ENCODE assay signal across 8 cellular contexts in genomic region chr19:45498411-45499195, GRCh38. TPM values are rescaled to one million over a fixed set of nuclear protein-coding genes. Genes with fewer than 3 reads are reported as not detected.
DNase-seq lines count a peak whose midpoint lies in the region; FAIRE-seq and TF ChIP-seq lines count a peak whose summit lies in the region.

A gene with protein sequence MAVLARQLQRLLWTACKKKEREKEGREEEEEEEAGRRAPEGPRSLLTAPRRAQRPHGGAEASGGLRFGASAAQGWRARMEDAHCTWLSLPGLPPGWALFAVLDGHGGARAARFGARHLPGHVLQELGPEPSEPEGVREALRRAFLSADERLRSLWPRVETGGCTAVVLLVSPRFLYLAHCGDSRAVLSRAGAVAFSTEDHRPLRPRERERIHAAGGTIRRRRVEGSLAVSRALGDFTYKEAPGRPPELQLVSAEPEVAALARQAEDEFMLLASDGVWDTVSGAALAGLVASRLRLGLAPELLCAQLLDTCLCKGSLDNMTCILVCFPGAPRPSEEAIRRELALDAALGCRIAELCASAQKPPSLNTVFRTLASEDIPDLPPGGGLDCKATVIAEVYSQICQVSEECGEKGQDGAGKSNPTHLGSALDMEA (plus strand): TSS chr19:45498443. CDS start chr19:45498473, 30 bp downstream.

- H3K36me3 Mint-ChIP-seq in CD4-positive, alpha-beta memory T cell = peaks cover 4 to 7% of the 10 kb centered on the region in 2 donors
- H3K36me3 Mint-ChIP-seq in activated CD4-positive, alpha-beta T cell treated with anti-CD3 and anti-CD28 coated beads, Interleukin-2, amount 10 ng/mL, durations not matched to agents 24 days and 14 days (ENCODE audit: low read depth) = peaks cover 8% of the 10 kb centered on the region
- H3K36me3 Mint-ChIP-seq in nephron progenitor cell (ENCODE audit: low read depth) = peaks cover 4% of the 10 kb centered on the region

- TF ChIP-seq POLR2A in H1 (IDR thresholded peaks at IDR 0.05; ENCODE audit: control extremely low read depth in 1 of 2, low read depth in 2 of 2, low read length in 2 of 2) = peak in 1 of 2 experiments; percentile 19; a peak in 1 of 3 replicates

- no peak within 1 kb of the TSS for H3K23ac ChIP-seq in H1 (ENCODE audit: insufficient read length)

- H3K4me2 ChIP-seq in KMS-11 (peak within 1 kb of the TSS; percentile 78), H1 (ENCODE audit: insufficient read depth in 1 of 2, low read depth in 2 of 2, low read length in 2 of 2) (peak within 1 kb of the TSS; percentile 76 to 97)

- peak within 1 kb of the TSS; percentile 4; the same call in 1 of the 2 replicates for H2BK5ac ChIP-seq in H1 (ENCODE audit: low read depth, low read length)

- peak in 1 of 2 experiments; percentile 14; a peak in 1 of 4 replicates for TF ChIP-seq RAD21 in H1 (IDR thresholded peaks at IDR 0.05 in 1 of 2, conservative IDR thresholded peaks at IDR 0.05 in 1 of 2; ENCODE audit: low read depth in 2 of 2, low read length in 2 of 2)

- TF ChIP-seq EP300 in H1 (IDR thresholded peaks at IDR 0.05; ENCODE audit: borderline replicate concordance in 1 of 2, low read depth in 2 of 2, low read length in 2 of 2) = no peak

- intact Hi-C loops in CD4-positive, alpha-beta memory T cell (cut with micrococcal nuclease) = loop anchor here (2.0 kb wide), 1 partner anchor 86 kb away; the partner anchor contains the start of gene OPA3
- intact Hi-C loops in activated CD4-positive, alpha-beta T cell treated with anti-CD3 and anti-CD28 coated beads, Interleukin-2, amount 10 ng/mL, durations not matched to agents 24 days and 14 days (cut with micrococcal nuclease) = no loop called here

- peak within 1 kb of the TSS; percentile 12 for H3K56ac ChIP-seq in H1 (replicated peaks; ENCODE audit: insufficient read length, low read depth, low read length)

- H3K9ac ChIP-seq in KMS-11 (no peak within 1 kb of the TSS), H1 (replicated peaks in 1 of 4; ENCODE audit: extremely low read depth in 1 of 4, low read depth in 3 of 4, low read length in 3 of 4) (peak within 1 kb of the TSS in 3 of 4 experiments; percentile 8 to 28 (median 26); a peak in 5 of 7 replicates)

- no peak within 1 kb of the TSS for H2BK20ac ChIP-seq in H1 (ENCODE audit: low read length)

- peak within 1 kb of the TSS; percentile 46; the same call in 1 of the 2 replicates for H2BK15ac ChIP-seq in H1 (ENCODE audit: low read length)

- H4K5ac ChIP-seq in H1 (ENCODE audit: insufficient read length, low read depth, low read length) = no peak within 1 kb of the TSS

- H3K79me1 ChIP-seq in H1 (ENCODE audit: low read depth, low read length) = no peaks in the 10 kb centered on the region

- H3K18ac ChIP-seq in H1 (ENCODE audit: extremely low read depth, low read length) = peak within 1 kb of the TSS; percentile 95

- peaks cover 0 to 3% of the 10 kb centered on the region in 2 donors for H3K27me3 Mint-ChIP-seq in CD4-positive, alpha-beta memory T cell
- H3K27me3 Mint-ChIP-seq in activated CD4-positive, alpha-beta T cell treated with anti-CD3 and anti-CD28 coated beads, Interleukin-2, amount 10 ng/mL, durations not matched to agents 24 days and 14 days = peaks cover 29% of the 10 kb centered on the region
- H3K27me3 Mint-ChIP-seq in nephron progenitor cell (ENCODE audit: low read depth, poor library complexity) = peaks cover 76% of the 10 kb centered on the region

- no peaks in the 10 kb centered on the region for H3K36me3 ChIP-seq in CD4-positive, alpha-beta memory T cell (ENCODE audit: insufficient read depth, low read length)
- H3K36me3 ChIP-seq in KMS-11 (ENCODE audit: insufficient read depth) (no peaks in the 10 kb centered on the region), H1 (ENCODE audit: control insufficient read depth in 2 of 4, insufficient read depth in 4 of 4, low read length in 3 of 4) (peaks cover 0 to 2% (median 0%) of the 10 kb centered on the region in 4 experiments; a peak in 1 of 8 replicates)

- peak within 1 kb of the TSS; percentile 6 to 53 for H3K4me3 ChIP-seq in CD4-positive, alpha-beta memory T cell (ENCODE audit: low read length in 2 of 2)
- H3K4me3 ChIP-seq in KMS-11 (IDR thresholded peaks at IDR 0.05; ENCODE audit: insufficient read depth, low read depth, low read length) = no peak within 1 kb of the TSS
- H3K4me3 ChIP-seq in H1 (ENCODE audit: extremely low read depth in 1 of 4, insufficient read depth in 2 of 4, low read depth in 3 of 4, low read length in 4 of 4) = peak within 1 kb of the TSS; percentile 46 to 59 (median 52)

- POLR2A ChIA-PET in CD4-positive, alpha-beta memory T cell (lab: Charles Lee; ENCODE audit: partially characterized antibody) = interaction anchor here (1.1 to 2.8 kb wide), 6 partner anchors 7 to 86 kb away, joined by 3 to 14 read pairs (median 6); partner anchors contain the start of genes FOSB, OPA3 and VASP
- POLR2A ChIA-PET in H1 (lab: Charles Lee; ENCODE audit: partially characterized antibody) = interaction anchor here (0.8 to 2.6 kb wide), 13 partner anchors 9 to 143 kb away, joined by 3 to 20 read pairs (median 5); partner anchors contain the start of genes FOSB and VASP

- H2AFZ ChIP-seq in KMS-11 (ENCODE audit: low read depth) (peak within 1 kb of the TSS; percentile 87), H1 (ENCODE audit: low read length) (no peak within 1 kb of the TSS)

- H3K4me1 Mint-ChIP-seq in CD4-positive, alpha-beta memory T cell = peaks cover 23 to 60% (median 36%) of the 10 kb centered on the region in 4 donors
- H3K4me1 Mint-ChIP-seq in activated CD4-positive, alpha-beta T cell treated with anti-CD3 and anti-CD28 coated beads, Interleukin-2, amount 10 ng/mL, durations not matched to agents 24 days and 14 days = peaks cover 31% of the 10 kb centered on the region
- peaks cover 37% of the 10 kb centered on the region for H3K4me1 Mint-ChIP-seq in nephron progenitor cell

- H2BK120ac ChIP-seq in H1 (replicated peaks; ENCODE audit: low read depth, low read length) = no peak within 1 kb of the TSS

- peak within 1 kb of the TSS; percentile 81; the same call in 1 of the 2 replicates for H2BK12ac ChIP-seq in H1 (ENCODE audit: low read depth, low read length)

- DNase-seq in CD4-positive, alpha-beta memory T cell = peak; percentile 53 to 66 (median 63)
- peak; percentile 86 for DNase-seq in activated CD4-positive, alpha-beta T cell treated with anti-CD3 and anti-CD28 coated beads, Interleukin-2, amount 10 ng/mL, durations not matched to agents 24 days and 14 days
- DNase-seq in H1 (ENCODE audit: low read depth in 1 of 2, low spot score in 2 of 2) (peak in 1 of 2 experiments; percentile 85), nephron progenitor cell (peak; percentile 63), LoVo (ENCODE audit: low spot score) (no peak), NCI-H526 treated with DMSO at 0.1 percent for 48 hours (lab: John Stamatoyannopoulos, UW) (no peak), GF-D8 (lab: John Stamatoyannopoulos, UW) (no peak)

- H3K4me3 Mint-ChIP-seq in CD4-positive, alpha-beta memory T cell = peak within 1 kb of the TSS; percentile 75 to 92 (median 85)
- H3K4me3 Mint-ChIP-seq in activated CD4-positive, alpha-beta T cell treated with anti-CD3 and anti-CD28 coated beads, Interleukin-2, amount 10 ng/mL, durations not matched to agents 24 days and 14 days = peak within 1 kb of the TSS; percentile 87
- peak within 1 kb of the TSS; percentile 82 for H3K4me3 Mint-ChIP-seq in nephron progenitor cell

- H3K4me1 ChIP-seq in CD4-positive, alpha-beta memory T cell (ENCODE audit: insufficient read depth, low read length) = peaks cover 37% of the 10 kb centered on the region
- H3K4me1 ChIP-seq in KMS-11 (ENCODE audit: low read depth, poor library complexity, severe bottlenecking) (peaks cover 15% of the 10 kb centered on the region), H1 (replicated peaks in 1 of 4; ENCODE audit: control insufficient read depth in 3 of 4, insufficient read depth in 4 of 4, low read length in 3 of 4) (peaks cover 10 to 22% (median 19%) of the 10 kb centered on the region in 4 experiments; a peak in 6 of 7 replicates)

- peak within 1 kb of the TSS; percentile 66 for H4K91ac ChIP-seq in H1 (replicated peaks; ENCODE audit: insufficient read length, low read length)

- no peak within 1 kb of the TSS for H2AK5ac ChIP-seq in H1 (ENCODE audit: low read depth, low read length)

- no peak within 1 kb of the TSS for H3K4ac ChIP-seq in H1 (replicated peaks; ENCODE audit: insufficient read length, low read depth, low read length)

- no peaks in the 10 kb centered on the region for H3K79me2 ChIP-seq in KMS-11 (ENCODE audit: insufficient read depth, low read depth)
- H3K79me2 ChIP-seq in H1 (ENCODE audit: control insufficient read depth in 1 of 2, insufficient read depth in 2 of 2, low read length in 2 of 2) = no peaks in the 10 kb centered on the region

- CTCF ChIA-PET in CD4-positive, alpha-beta memory T cell (lab: Charles Lee; ENCODE audit: partially characterized antibody) = interaction anchor here (0.7 to 6.5 kb wide), 5 partner anchors 13 to 70 kb away, joined by 3 to 52 read pairs (median 5); no protein-coding TSS in a partner anchor
- CTCF ChIA-PET in H1 (lab: Charles Lee; ENCODE audit: partially characterized antibody) = interaction anchor here (0.9 to 2.6 kb wide), 15 partner anchors 13 to 182 kb away, joined by 3 to 13 read pairs (median 4); no protein-coding TSS in a partner anchor

- no peaks in the 10 kb centered on the region for H3K27me3 ChIP-seq in CD4-positive, alpha-beta memory T cell (ENCODE audit: insufficient read depth, low read length)
- H3K27me3 ChIP-seq in KMS-11 (ENCODE audit: insufficient read depth, low read depth) = peaks cover 31% of the 10 kb centered on the region
- peaks cover 0 to 10% (median 4%) of the 10 kb centered on the region in 4 experiments; a peak in 3 of 7 replicates for H3K27me3 ChIP-seq in H1 (replicated peaks in 1 of 4; ENCODE audit: control insufficient read depth in 3 of 4, extremely low read depth in 1 of 4, insufficient read depth in 3 of 4, low read length in 3 of 4)

- 2% methylated on average over 77 of the region's 89 CpGs; no CpG with 5 or more reads in 1 of the 2 experiments for WGBS in H1 (ENCODE audit: extremely low coverage in 1 of 2, insufficient coverage in 1 of 2, insufficient read length in 1 of 2, insufficient replicate concordance in 2 of 2, low coverage in 1 of 2, low lambda C conversion rate in 2 of 2, missing lambda C conversion rate in 1 of 2), 2 experiments

- no peak within 1 kb of the TSS for H3K14ac ChIP-seq in H1 (ENCODE audit: insufficient read length)

- no peak within 1 kb of the TSS for H3K27ac ChIP-seq in CD4-positive, alpha-beta memory T cell (ENCODE audit: low read depth, low read length)
- H3K27ac ChIP-seq in KMS-11 (no peak within 1 kb of the TSS), H1 (ENCODE audit: low read depth, low read length) (no peak within 1 kb of the TSS)

- TF ChIP-seq CTCF in KMS-11 (conservative IDR thresholded peaks at IDR 0.05; ENCODE audit: low read depth, low read length) (no peak), H1 (IDR thresholded peaks at IDR 0.05; ENCODE audit: control extremely low read depth in 1 of 3, insufficient read depth in 1 of 3, low read depth in 1 of 3, low read length in 3 of 3) (peak in 2 of 3 experiments; percentile 29 to 35; a peak in 2 of 4 replicates), nephron progenitor cell (IDR thresholded peaks at IDR 0.05) (no peak)

- H4K20me1 ChIP-seq in KMS-11 (ENCODE audit: insufficient read depth) = no peaks in the 10 kb centered on the region
- peaks cover 0 to 10% of the 10 kb centered on the region in 2 experiments for H4K20me1 ChIP-seq in H1 (replicated peaks in 1 of 2; ENCODE audit: control insufficient read depth in 1 of 2, insufficient read depth in 2 of 2, low read length in 2 of 2)

- H3K9me3 ChIP-seq in CD4-positive, alpha-beta memory T cell (ENCODE audit: control insufficient read depth in 1 of 2, low read length in 2 of 2) = no peaks in the 10 kb centered on the region
- no peaks in the 10 kb centered on the region for H3K9me3 ChIP-seq in H1 (ENCODE audit: insufficient read depth in 2 of 2, low read depth in 1 of 2, low read length in 1 of 2)

- H3K9me3 Mint-ChIP-seq in CD4-positive, alpha-beta memory T cell = peaks cover 0 to 2% (median 0%) of the 10 kb centered on the region in 8 donors
- H3K9me3 Mint-ChIP-seq in activated CD4-positive, alpha-beta T cell treated with anti-CD3 and anti-CD28 coated beads, Interleukin-2, amount 10 ng/mL, durations not matched to agents 24 days and 14 days = no peaks in the 10 kb centered on the region
- no peaks in the 10 kb centered on the region for H3K9me3 Mint-ChIP-seq in nephron progenitor cell

- peak within 1 kb of the TSS; percentile 79 to 91 (median 89) for H3K27ac Mint-ChIP-seq in CD4-positive, alpha-beta memory T cell
- peak within 1 kb of the TSS; percentile 77 for H3K27ac Mint-ChIP-seq in activated CD4-positive, alpha-beta T cell treated with anti-CD3 and anti-CD28 coated beads, Interleukin-2, amount 10 ng/mL, durations not matched to agents 24 days and 14 days
- H3K27ac Mint-ChIP-seq in nephron progenitor cell = no peak within 1 kb of the TSS

- no peak for FAIRE-seq in H1 (lab: Jason Lieb, UNC)

- peaks cover 22% of the 10 kb centered on the region; the same call in 1 of the 2 replicates for H3K23me2 ChIP-seq in H1 (ENCODE audit: low read depth, low read length)

- H4K8ac ChIP-seq in H1 (ENCODE audit: extremely low read depth, insufficient read depth, low read length) = peak within 1 kb of the TSS; percentile 92

RNA-seq across cellular contexts. Expression of the gene that starts here (rescaled TPM):
- 1 to 10 TPM; 5.8 to 7.9 TPM for total RNA-seq in CD4-positive, alpha-beta memory T cell
- polyA plus RNA-seq in CD4-positive, alpha-beta memory T cell = 1 to 10 TPM; 3.7 to 4.0 TPM
- total RNA-seq in activated CD4-positive, alpha-beta T cell treated with anti-CD3 and anti-CD28 coated beads, Interleukin-2, amount 10 ng/mL, durations not matched to agents 24 days and 14 days = 1.3 and 1.9 TPM in 2 replicates
- total RNA-seq in H1 (2021; fragmentation: NEBNext Ultra II Directional; extraction: Animal tissue kit (Norgen Biotek cat#: 25700)) = 11.0 and 12.2 TPM in 2 replicates
- 14.4 and 17.5 TPM in 2 replicates for polyA plus RNA-seq in H1 (2011; rRNA removed)
- polyA plus RNA-seq in H1 (2011; cell fraction: cytosol; rRNA removed) = 20.7 TPM
- polyA plus RNA-seq in H1 (2011; cell fraction: nucleus; rRNA removed) = 17.1 TPM
- polyA plus RNA-seq in H1 (2012, experiment 1 of 2) = 12.0 to 16.7 TPM (median 14.4 TPM) in 4 replicates
- polyA plus RNA-seq in H1 (2012, experiment 2 of 2) = 13.0 TPM
- 35.8 TPM for polyA plus RNA-seq in H1 (2013, experiment 1 of 2)
- 34.9 TPM for polyA plus RNA-seq in H1 (2013, experiment 2 of 2)
- 2.3 and 4.2 TPM in 2 replicates for polyA minus RNA-seq in H1 (2011; rRNA and poly(A)+ RNA removed)
- polyA minus RNA-seq in H1 (2011; cell fraction: cytosol; rRNA and poly(A)+ RNA removed) = 4.3 TPM
- 5.6 TPM for polyA minus RNA-seq in H1 (2011; cell fraction: nucleus; rRNA and poly(A)+ RNA removed)

Comparison
In these comparisons a context has a peak if more than half of its experiments do, and no peak if none do; other contexts are left out.
1. DNase-seq: peak in CD4-positive, alpha-beta memory T cell (5 of 5), activated CD4-positive, alpha-beta T cell treated with anti-CD3 and anti-CD28 coated beads, Interleukin-2, amount 10 ng/mL, durations not matched to agents 24 days and 14 days (single experiment) and nephron progenitor cell (single experiment); none in LoVo (single experiment), NCI-H526 treated with DMSO at 0.1 percent for 48 hours (single experiment) and GF-D8 (single experiment).
2. CTCF ChIP-seq: peak in H1 (2 of 3); none in KMS-11 (single experiment) and nephron progenitor cell (single experiment).
3. Peak in every context shown above with its lines, with median percentiles within 50 percentile points of each other: H3K4me3 Mint-ChIP-seq.